Comparison of ENCODE assay signal across 20 cellular contexts in the genomic region with DNA sequence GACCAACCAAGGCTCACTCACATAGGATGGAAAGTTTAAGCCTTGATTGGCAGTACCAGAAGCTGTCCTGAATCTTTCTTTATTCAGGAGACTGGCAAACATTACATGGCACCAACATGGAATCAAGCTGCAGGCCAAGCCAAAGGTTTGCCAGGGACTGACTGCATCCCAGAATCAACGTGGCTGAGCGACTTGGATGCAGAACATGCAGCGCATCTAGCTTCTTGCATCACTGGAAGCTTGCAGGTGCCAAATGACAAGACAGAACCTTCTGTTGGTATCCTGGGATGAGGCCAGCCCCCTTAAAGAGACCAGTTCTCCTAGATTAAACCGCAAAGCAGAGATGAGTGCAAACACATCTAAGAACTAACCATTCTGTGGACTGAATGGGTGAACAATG.
DNase-seq lines count a peak whose midpoint lies in the region; ATAC-seq and TF ChIP-seq lines count a peak whose summit lies in the region.
"Had no signal": no experiment of that assay in that cellular context is flagged by ENCODE, and none has a peak within 500 bp of the region (broad histone marks: within the 10 kb centered on the region; RNA-seq: fewer than 3 reads in every experiment).

No MANE protein-coding gene starts in this region.

- DNase-seq in anterior cingulate cortex (lab: John Stamatoyannopoulos, UW) (peak in 40 of 58 donors; percentile 3 to 72 (median 32)), occipital lobe (lab: John Stamatoyannopoulos, UW) (peak; percentile 51), superior temporal gyrus (ENCODE audit: extremely low spot score) (peak; percentile 68), esophagus muscularis mucosa (ENCODE audit: extremely low spot score) (no peak), NCI-H774 (lab: John Stamatoyannopoulos, UW) (no peak), iPS-NIHi11 (ENCODE audit: low spot score) (no peak)
- DNase-seq: CD4-positive, alpha-beta T cell; COR-L47; DMS79; IMR-90; NCI-H1105; NCI-H2029 treated with DMSO at 0.1 percent for 48 hours; NCI-H226; NCI-H524 treated with DMSO at 0.1 percent for 48 hours; Peyer's patch; SJCRH30 had no signal

- no peaks in the 10 kb centered on the region for H3K36me3 ChIP-seq in gastroesophageal sphincter
- H3K36me3 ChIP-seq in esophagus muscularis mucosa, result no peaks in the 10 kb centered on the region
- H3K36me3 ChIP-seq: BLaER1, Peyer's patch, SJCRH30 had no signal

- no peaks in the 10 kb centered on the region for H3K27me3 ChIP-seq in gastroesophageal sphincter
- no peaks in the 10 kb centered on the region for H3K27me3 ChIP-seq in esophagus muscularis mucosa
- H3K27me3 ChIP-seq: BLaER1, Peyer's patch, SJCRH30 had no signal

- TF ChIP-seq POLR2A in gastroesophageal sphincter (IDR thresholded peaks at IDR 0.05) (no peak), esophagus muscularis mucosa (IDR thresholded peaks at IDR 0.05; ENCODE audit: low read depth) (no peak)

- TF ChIP-seq CTCF in gastroesophageal sphincter (IDR thresholded peaks at IDR 0.05) (no peak), esophagus muscularis mucosa (IDR thresholded peaks at IDR 0.05) (no peak)

- WGBS in gastroesophageal sphincter (ENCODE audit: low coverage in 1 of 2), 2 donors, result 0 to 33% methylated on average over 1 of the region's 4 CpGs
- 21% methylated on average over 3 of the region's 4 CpGs for WGBS in esophagus muscularis mucosa

- H3K4me3 ChIP-seq in gastroesophageal sphincter (no peak overlapping the region), esophagus muscularis mucosa (no peak overlapping the region)
- H3K4me3 ChIP-seq: BLaER1, Peyer's patch, SJCRH30 had no signal

- intact Hi-C loops in esophagus muscularis mucosa (cut with DNase I), result no loop called here

- ATAC-seq in gastroesophageal sphincter, result peak; percentile 41
- ATAC-seq: HCT116 had no signal

- H3K9me3 ChIP-seq in gastroesophageal sphincter (no peaks in the 10 kb centered on the region), esophagus muscularis mucosa (no peaks in the 10 kb centered on the region)
- H3K9me3 ChIP-seq: Peyer's patch had no signal

- TF ChIP-seq EP300 in gastroesophageal sphincter (IDR thresholded peaks at IDR 0.05), result no peak
- no peak for TF ChIP-seq EP300 in esophagus muscularis mucosa (IDR thresholded peaks at IDR 0.05)

- H3K4me1 ChIP-seq in gastroesophageal sphincter, result peaks cover 0 to 7% (median 0%) of the 10 kb centered on the region in 3 donors
- H3K4me1 ChIP-seq in esophagus muscularis mucosa, result peaks cover 0 to 12% (median 9%) of the 10 kb centered on the region in 4 donors
- H3K4me1 ChIP-seq: BLaER1, Peyer's patch, SJCRH30 had no signal

- H3K27ac ChIP-seq in gastroesophageal sphincter, result no peak overlapping the region
- H3K27ac ChIP-seq in esophagus muscularis mucosa (replicated peaks in 1 of 4), result no peak overlapping the region
- H3K27ac ChIP-seq: BLaER1, KMS-11, Peyer's patch, SJCRH30 had no signal

Comparison
In these comparisons a context has a peak if more than half of its experiments do, and no peak if none do; other contexts are left out.
1. DNase-seq: peak in anterior cingulate cortex (40 of 58), occipital lobe (single experiment) and superior temporal gyrus (single experiment); none in esophagus muscularis mucosa (single experiment), NCI-H774 (single experiment) and iPS-NIHi11 (single experiment).